In the genomic region with DNA sequence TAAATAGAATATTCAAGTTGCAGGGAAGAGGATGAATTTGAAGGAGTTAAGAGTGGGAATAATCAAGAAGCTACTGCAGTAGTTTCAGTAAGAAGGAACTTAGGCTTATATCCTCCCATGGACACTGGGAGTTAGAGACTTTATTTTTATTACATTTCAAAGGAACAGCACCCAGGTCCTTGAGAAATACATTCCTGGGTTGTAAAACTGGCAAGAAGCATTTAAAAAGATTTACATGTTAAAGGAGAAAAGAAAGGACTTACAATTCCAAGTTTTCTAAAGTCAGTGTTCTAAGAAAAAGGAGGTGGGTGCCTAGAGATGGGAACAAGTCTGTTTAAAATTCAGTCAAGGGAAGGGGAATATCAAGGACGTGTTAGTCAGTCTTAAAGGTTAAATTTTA, we compare ENCODE assay signal across 27 cellular contexts.
"Had no signal": no experiment of that assay in that cellular context is flagged by ENCODE, and none has a peak within 500 bp of the region (broad histone marks: within the 10 kb centered on the region; RNA-seq: fewer than 3 reads in every experiment).

No MANE protein-coding gene starts in this region.

- H3K36me3 Mint-ChIP-seq: activated naive CD4-positive, alpha-beta T cell treated with anti-CD3 and anti-CD28 coated beads, Interleukin-2, amount 50 U/mL, for 24 hours; activated naive CD8-positive, alpha-beta T cell treated with anti-CD3 and anti-CD28 coated beads for 36 hours had no signal

- H3K27ac ChIP-seq: adrenal gland, body of pancreas had no signal

- H3K27ac Mint-ChIP-seq: activated CD4-positive, alpha-beta memory T cell treated with anti-CD3 and anti-CD28 coated beads, Interleukin-2, amount 10 ng/mL, durations not matched to agents 7 days and 5 days; activated CD4-positive, alpha-beta T cell treated with anti-CD3 and anti-CD28 coated beads, Interleukin-2, amount 10 ng/mL, durations not matched to agents 7 days and 5 days; activated naive CD4-positive, alpha-beta T cell treated with anti-CD3 and anti-CD28 coated beads for 36 hours; activated naive CD4-positive, alpha-beta T cell treated with anti-CD3 and anti-CD28 coated beads, Interleukin-2, amount 50 U/mL, for 24 hours; activated naive CD8-positive, alpha-beta T cell treated with anti-CD3 and anti-CD28 coated beads for 36 hours; activated naive CD8-positive, alpha-beta T cell treated with anti-CD3 and anti-CD28 coated beads, Interleukin-2, amount 50 U/mL, for 24 hours; activated T-helper 1 cell treated with anti-CD3 and anti-CD28 coated beads, Interleukin-12 subunit alpha, Interleukin-12 subunit beta, Interleukin-2, Interleukin-4 antibody, amounts not matched to agents 30 ng/mL and 10 ng/mL and 1 ng/mL, durations not matched to agents 14 hours and 24 hours and 36 hours; activated T-helper 2 cell treated with anti-CD3 and anti-CD28 coated beads, Interferon-gamma antibody, Interleukin-2, Interleukin-4, amounts not matched to agents 10 μg/mL and 5 μg/mL and 100 μg/mL, durations not matched to agents 14 hours and 24 hours and 36 hours; effector memory CD8-positive, alpha-beta T cell had no signal

- H3K27me3 Mint-ChIP-seq: activated CD4-positive, alpha-beta memory T cell treated with anti-CD3 and anti-CD28 coated beads, Interleukin-2, amount 10 ng/mL, durations not matched to agents 7 days and 5 days; activated CD4-positive, alpha-beta T cell treated with anti-CD3 and anti-CD28 coated beads, Interleukin-2, amount 10 ng/mL, durations not matched to agents 7 days and 5 days; activated naive CD4-positive, alpha-beta T cell treated with anti-CD3 and anti-CD28 coated beads, Interleukin-2, amount 50 U/mL, for 24 hours; activated naive CD8-positive, alpha-beta T cell treated with anti-CD3 and anti-CD28 coated beads for 36 hours; activated naive CD8-positive, alpha-beta T cell treated with anti-CD3 and anti-CD28 coated beads, Interleukin-2, amount 50 U/mL, for 24 hours; effector memory CD8-positive, alpha-beta T cell had no signal

- H3K9me3 Mint-ChIP-seq: activated CD4-positive, alpha-beta memory T cell treated with anti-CD3 and anti-CD28 coated beads, Interleukin-2, amount 10 ng/mL, durations not matched to agents 7 days and 5 days; activated CD4-positive, alpha-beta T cell treated with anti-CD3 and anti-CD28 coated beads, Interleukin-2, amount 10 ng/mL, durations not matched to agents 7 days and 5 days; activated naive CD4-positive, alpha-beta T cell treated with anti-CD3 and anti-CD28 coated beads for 36 hours; activated naive CD8-positive, alpha-beta T cell treated with anti-CD3 and anti-CD28 coated beads for 36 hours; activated naive CD8-positive, alpha-beta T cell treated with anti-CD3 and anti-CD28 coated beads, Interleukin-2, amount 50 U/mL, for 24 hours; activated T-helper 1 cell treated with anti-CD3 and anti-CD28 coated beads, Interleukin-12 subunit alpha, Interleukin-12 subunit beta, Interleukin-2, Interleukin-4 antibody, amounts not matched to agents 30 ng/mL and 10 ng/mL and 1 ng/mL, durations not matched to agents 14 hours and 24 hours and 36 hours; activated T-helper 2 cell treated with anti-CD3 and anti-CD28 coated beads, Interferon-gamma antibody, Interleukin-2, Interleukin-4, amounts not matched to agents 10 μg/mL and 5 μg/mL and 100 μg/mL, durations not matched to agents 14 hours and 24 hours and 36 hours had no signal

- H3K4me3 ChIP-seq: adrenal gland, body of pancreas had no signal

- H3K36me3 ChIP-seq: adrenal gland had no signal

- H3K4me1 Mint-ChIP-seq: activated CD4-positive, alpha-beta memory T cell treated with anti-CD3 and anti-CD28 coated beads, Interleukin-2, amount 10 ng/mL, durations not matched to agents 7 days and 5 days; activated CD4-positive, alpha-beta T cell treated with anti-CD3 and anti-CD28 coated beads, Interleukin-2, amount 10 ng/mL, durations not matched to agents 7 days and 5 days; activated naive CD4-positive, alpha-beta T cell treated with anti-CD3 and anti-CD28 coated beads, Interleukin-2, amount 50 U/mL, for 24 hours; activated naive CD8-positive, alpha-beta T cell treated with anti-CD3 and anti-CD28 coated beads for 36 hours; activated naive CD8-positive, alpha-beta T cell treated with anti-CD3 and anti-CD28 coated beads, Interleukin-2, amount 50 U/mL, for 24 hours had no signal

- ATAC-seq: activated naive CD8-positive, alpha-beta T cell treated with anti-CD3 and anti-CD28 coated beads, Interleukin-2, amount 50 U/mL, for 24 hours; body of pancreas; effector memory CD8-positive, alpha-beta T cell; esophagus mucosa had no signal

- H3K4me1 ChIP-seq: adrenal gland, body of pancreas had no signal

- H3K9me3 ChIP-seq: adrenal gland, body of pancreas had no signal

- DNase-seq: activated CD4-positive, alpha-beta memory T cell treated with anti-CD3 and anti-CD28 coated beads, Interleukin-2, amount 10 ng/mL, durations not matched to agents 7 days and 5 days; activated CD4-positive, alpha-beta T cell treated with anti-CD3 and anti-CD28 coated beads for 1 hour; activated CD4-positive, alpha-beta T cell treated with anti-CD3 and anti-CD28 coated beads for 4 hours; activated CD4-positive, alpha-beta T cell treated with anti-CD3 and anti-CD28 coated beads, Interleukin-2, amount 10 ng/mL, durations not matched to agents 7 days and 5 days; activated CD4-positive, alpha-beta T cell treated with anti-CD3 and anti-CD28 coated beads, Interleukin-2, amount 50 U/mL, for 4 hours; activated effector memory CD4-positive, alpha-beta T cell treated with anti-CD3 and anti-CD28 coated beads, Interleukin-2, amount 50 U/mL, for 16 hours; activated naive CD4-positive, alpha-beta T cell treated with anti-CD3 and anti-CD28 coated beads for 36 hours; activated naive CD8-positive, alpha-beta T cell treated with anti-CD3 and anti-CD28 coated beads for 36 hours; activated naive CD8-positive, alpha-beta T cell treated with anti-CD3 and anti-CD28 coated beads, Interleukin-2, amount 50 U/mL, for 24 hours; activated T-cell treated with anti-CD3 and anti-CD28 coated beads, Interleukin-2, amount 50 U/mL, for 1 hour; activated T-cell treated with anti-CD3 and anti-CD28 coated beads, Interleukin-2, amount 50 U/mL, for 48 hours; adrenal gland; amygdala; aorta; body of pancreas; caudate nucleus; cortex of kidney; dermis blood vessel endothelial cell; effector CD4-positive, alpha-beta T cell; effector memory CD8-positive, alpha-beta T cell; foreskin fibroblast; head of caudate nucleus; T-helper 2 cell had no signal

- H3K4me3 Mint-ChIP-seq: activated CD4-positive, alpha-beta memory T cell treated with anti-CD3 and anti-CD28 coated beads, Interleukin-2, amount 10 ng/mL, durations not matched to agents 7 days and 5 days; activated CD4-positive, alpha-beta T cell treated with anti-CD3 and anti-CD28 coated beads, Interleukin-2, amount 10 ng/mL, durations not matched to agents 7 days and 5 days; activated naive CD4-positive, alpha-beta T cell treated with anti-CD3 and anti-CD28 coated beads for 36 hours; activated naive CD4-positive, alpha-beta T cell treated with anti-CD3 and anti-CD28 coated beads, Interleukin-2, amount 50 U/mL, for 24 hours; activated naive CD8-positive, alpha-beta T cell treated with anti-CD3 and anti-CD28 coated beads for 36 hours; activated naive CD8-positive, alpha-beta T cell treated with anti-CD3 and anti-CD28 coated beads, Interleukin-2, amount 50 U/mL, for 24 hours; activated T-helper 1 cell treated with anti-CD3 and anti-CD28 coated beads, Interleukin-12 subunit alpha, Interleukin-12 subunit beta, Interleukin-2, Interleukin-4 antibody, amounts not matched to agents 30 ng/mL and 10 ng/mL and 1 ng/mL, durations not matched to agents 14 hours and 24 hours and 36 hours; effector memory CD8-positive, alpha-beta T cell had no signal

- H3K27me3 ChIP-seq: adrenal gland, body of pancreas had no signal
